ENCODE assay signal across 8 cellular contexts in genomic region chr4:139988863-139989765, GRCh38.
DNase-seq lines count a peak whose midpoint lies in the region; ATAC-seq, FAIRE-seq and TF ChIP-seq lines count a peak whose summit lies in the region.

No MANE protein-coding gene starts in this region.

- ATAC-seq in psoas muscle (peak; percentile 81 to 89 (median 86)), GM18873 (IDR thresholded peaks at IDR 0.05; ENCODE audit: low FRiP score, unreplicated experiment) (no peak), GM19397 (IDR thresholded peaks at IDR 0.05; ENCODE audit: unreplicated experiment) (no peak), HG02981 (IDR thresholded peaks at IDR 0.05; ENCODE audit: unreplicated experiment) (no peak)

- FAIRE-seq in H54 (lab: Jason Lieb, UNC), result peak; percentile 92

- TF ChIP-seq CTCF in psoas muscle (IDR thresholded peaks at IDR 0.05), result no peak
- TF ChIP-seq CTCF in GM13977 (IDR thresholded peaks at IDR 0.05; ENCODE audit: extremely low read depth, insufficient read depth, missing control alignments), result no peak

- intact Hi-C loops in psoas muscle (cut with DNase I), result loop anchor here in 1 of 2 donors (10.0 kb wide), 2 partner anchors 64 to 1144 kb away; no protein-coding TSS in a partner anchor

- DNase-seq in H54 (ENCODE audit: insufficient read length, low spot score) (peak; percentile 50), SW 1271 (lab: John Stamatoyannopoulos, UW) (peak; percentile 21 to 53), fibroblast of peridontal ligament (ENCODE audit: extremely low read depth) (peak; percentile 89), psoas muscle (peak in 1 of 2 donors; percentile 48), GM13977 (ENCODE audit: low spot score) (no peak)

- peaks cover 19% of the 10 kb centered on the region for H3K4me1 ChIP-seq in psoas muscle

- H3K27me3 ChIP-seq in psoas muscle (ENCODE audit: insufficient read depth in 3 of 3, low read length in 2 of 3), result no peaks in the 10 kb centered on the region

- H3K9me3 ChIP-seq in psoas muscle, result no peaks in the 10 kb centered on the region

- WGBS in psoas muscle, 3 donors, result 61 to 64% (median 61%) methylated on average over 17 of the region's 17 CpGs

- H3K36me3 ChIP-seq in psoas muscle (ENCODE audit: insufficient read depth in 1 of 2, low read depth in 1 of 2), result no peaks in the 10 kb centered on the region

- peak overlapping the region; percentile 6 for H3K27ac ChIP-seq in psoas muscle

- in situ Hi-C loops in GM13977 (cut with MboI; ENCODE audit: low pct_unique_long_range_greater_than_20kb, low sequenced_read_pairs, unreplicated experiment), result no loop called here

- no peak overlapping the region for H3K4me3 ChIP-seq in psoas muscle

- TF ChIP-seq POLR2A in H54 (IDR thresholded peaks at IDR 0.05; ENCODE audit: low read depth, low read length), result no peak

Comparison
In these comparisons a context has a peak if more than half of its experiments do, and no peak if none do; other contexts are left out.
1. ATAC-seq: peak in psoas muscle (4 of 4); none in GM18873 (single experiment), GM19397 (single experiment) and HG02981 (single experiment).